In the genomic region with DNA sequence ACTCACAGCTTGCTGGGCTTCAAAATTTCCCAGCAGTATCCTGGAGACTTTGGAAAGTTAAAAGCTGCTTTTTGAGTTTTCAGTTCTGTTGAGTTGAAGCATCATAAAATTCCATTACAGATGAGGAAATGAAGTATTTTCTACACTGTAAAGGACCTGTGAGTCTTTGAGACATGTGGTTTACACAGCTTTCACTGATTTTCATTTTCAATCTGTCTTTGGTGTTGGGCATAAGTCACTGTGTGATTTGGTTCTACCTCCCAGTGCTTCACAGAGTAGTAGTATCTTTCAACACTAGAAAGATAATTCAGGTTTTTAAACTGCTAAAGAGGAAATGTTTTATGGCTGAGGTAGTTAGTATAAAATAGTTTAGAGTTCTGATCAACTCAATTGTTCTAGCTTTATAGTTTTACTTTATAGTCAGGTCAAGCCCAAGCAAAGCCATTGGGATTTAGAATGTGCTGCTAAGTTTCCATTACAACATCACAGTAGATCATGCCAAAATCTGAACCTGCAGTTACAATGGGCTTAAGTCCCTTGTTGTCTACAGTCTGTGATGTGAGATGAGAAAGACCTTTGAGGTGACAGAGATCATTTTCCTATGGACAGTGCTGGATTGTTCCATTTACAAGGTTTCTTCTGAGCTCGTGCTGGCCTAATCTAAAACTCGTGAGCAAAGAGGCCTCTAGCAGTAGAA, we compare ENCODE assay signal across 22 cellular contexts.
DNase-seq lines count a peak whose midpoint lies in the region; ATAC-seq, FAIRE-seq and TF ChIP-seq lines count a peak whose summit lies in the region.
"Had no signal": no experiment of that assay in that cellular context is flagged by ENCODE, and none has a peak within 500 bp of the region (broad histone marks: within the 10 kb centered on the region; RNA-seq: fewer than 3 reads in every experiment).

No MANE protein-coding gene starts in this region.

- no peak overlapping the region for H3K27ac ChIP-seq in GM12878 (ENCODE audit: control insufficient read depth, insufficient read depth)
- H3K27ac ChIP-seq: PC-9, RWPE1 had no signal

- H3K4me3 ChIP-seq in GM12878: no peak overlapping the region
- H3K4me3 ChIP-seq: MG63, PC-9 had no signal

- SMC1A ChIA-PET in GM12878 (lab: Charles Lee; ENCODE audit: uncharacterized antibody, unreplicated experiment): interaction anchor here (1.1 to 1.9 kb wide), 6 partner anchors 9 to 303 kb away, joined by 3 to 6 read pairs (median 3); no protein-coding TSS in a partner anchor

- H3K9me3 ChIP-seq in GM12878 (replicated peaks; ENCODE audit: control insufficient read depth, insufficient read depth, low read length): no peaks in the 10 kb centered on the region

- H3K4me1 Mint-ChIP-seq in nephron: peaks cover 48% of the 10 kb centered on the region
- H3K4me1 Mint-ChIP-seq in activated CD8-positive, alpha-beta memory T cell treated with anti-CD3 and anti-CD28 coated beads, Interleukin-2, amount 10 ng/mL, durations not matched to agents 7 days and 5 days: no peaks in the 10 kb centered on the region
- H3K4me1 Mint-ChIP-seq: CD8-positive, alpha-beta memory T cell; IgD-negative memory B cell had no signal

- H4K20me1 ChIP-seq in GM12878 (ENCODE audit: control insufficient read depth, insufficient read depth): no peaks in the 10 kb centered on the region

- no peaks in the 10 kb centered on the region for H3K4me1 ChIP-seq in GM12878 (ENCODE audit: control insufficient read depth, insufficient read depth, low read length)

- TF ChIP-seq POLR2A in GM12878 (IDR thresholded peaks at IDR 0.05; ENCODE audit: low read depth, low read length): no peak

- 89% methylated on average over 2 of the region's 2 CpGs for WGBS in GM12878 (ENCODE audit: insufficient coverage, insufficient replicate concordance, low lambda C conversion rate, missing lambda C conversion rate)

- in situ Hi-C loops in GM12878 (cut with MboI): no loop called here

- TF ChIP-seq CTCF in GM12878 (IDR thresholded peaks at IDR 0.05 in 2 of 3, conservative IDR thresholded peaks at IDR 0.05 in 1 of 3; ENCODE audit: control insufficient read depth in 2 of 3, extremely low read depth in 1 of 3, insufficient read depth in 1 of 3, low read depth in 3 of 3, low read length in 3 of 3): no peak
- TF ChIP-seq CTCF in nephron (IDR thresholded peaks at IDR 0.05; ENCODE audit: unreplicated experiment in 3 of 3): no peak
- TF ChIP-seq CTCF in D721Med (IDR thresholded peaks at IDR 0.05; ENCODE audit: insufficient read depth, missing control alignments): no peak

- DNase-seq in GM12878 (ENCODE audit: low read depth, low spot score) (no peak), D721Med (ENCODE audit: insufficient read length, low spot score) (no peak), A172 (ENCODE audit: low spot score) (no peak)
- DNase-seq in activated CD8-positive, alpha-beta memory T cell treated with anti-CD3 and anti-CD28 coated beads, Interleukin-2, amount 10 ng/mL, durations not matched to agents 7 days and 5 days: no peak
- DNase-seq: ACHN; C1 segment of cervical spinal cord; CD8-positive, alpha-beta memory T cell; Kasumi-1; MG63; NCI-H1092; NCI-H146; NCI-H2029 treated with DMSO at 0.1 percent for 48 hours; NCI-H2171; NCI-H526; PC-9; SIG-M5 had no signal

- FAIRE-seq in GM12878 (lab: Jason Lieb, UNC) (no peak), D721Med (lab: Jason Lieb, UNC) (no peak)
- FAIRE-seq: HTR-8/SVneo had no signal

- peaks cover 11% of the 10 kb centered on the region for H3K27me3 Mint-ChIP-seq in nephron (ENCODE audit: low read depth)
- H3K27me3 Mint-ChIP-seq in activated CD8-positive, alpha-beta memory T cell treated with anti-CD3 and anti-CD28 coated beads, Interleukin-2, amount 10 ng/mL, durations not matched to agents 7 days and 5 days: peaks cover 30% of the 10 kb centered on the region

- intact Hi-C loops in GM12878 (cut with micrococcal nuclease; ENCODE audit: unreplicated experiment): no loop called here

- no peaks in the 10 kb centered on the region for H3K36me3 Mint-ChIP-seq in nephron (ENCODE audit: low read depth)
- H3K36me3 Mint-ChIP-seq in activated CD8-positive, alpha-beta memory T cell treated with anti-CD3 and anti-CD28 coated beads, Interleukin-2, amount 10 ng/mL, durations not matched to agents 7 days and 5 days: no peaks in the 10 kb centered on the region
- H3K36me3 Mint-ChIP-seq: CD8-positive, alpha-beta memory T cell; IgD-negative memory B cell had no signal

- no peak for TF ChIP-seq EP300 in GM12878 (IDR thresholded peaks at IDR 0.05; ENCODE audit: borderline replicate concordance in 1 of 2, control insufficient read depth in 1 of 2, low read depth in 2 of 2, low read length in 2 of 2)

- no peaks in the 10 kb centered on the region for H3K9me3 Mint-ChIP-seq in nephron
- H3K9me3 Mint-ChIP-seq in activated CD8-positive, alpha-beta memory T cell treated with anti-CD3 and anti-CD28 coated beads, Interleukin-2, amount 10 ng/mL, durations not matched to agents 7 days and 5 days (ENCODE audit: low read depth): no peaks in the 10 kb centered on the region
- H3K9me3 Mint-ChIP-seq: CD8-positive, alpha-beta memory T cell; IgD-negative memory B cell had no signal

- RAD21 ChIA-PET in GM12878 (lab: Charles Lee; ENCODE audit: unreplicated experiment): no interaction called here

- no peaks in the 10 kb centered on the region for H3K36me3 ChIP-seq in GM12878 (ENCODE audit: control insufficient read depth in 2 of 2, insufficient read depth in 2 of 2, low read length in 1 of 2)
- H3K36me3 ChIP-seq: MG63 had no signal

- no peak overlapping the region for H3K4me2 ChIP-seq in GM12878 (ENCODE audit: control insufficient read depth, insufficient read depth)
- H3K4me2 ChIP-seq: PC-9 had no signal

- CTCF ChIA-PET in GM12878 (lab: Yijun Ruan, JAX): interaction anchor here (1.2 kb wide), 1 partner anchor 463 kb away, joined by 4 read pairs; no protein-coding TSS in a partner anchor
- CTCF ChIA-PET in activated CD8-positive, alpha-beta memory T cell treated with anti-CD3 and anti-CD28 coated beads, Interleukin-2, amount 10 ng/mL, durations not matched to agents 7 days and 5 days (lab: Charles Lee): no interaction called here

- H3K27ac Mint-ChIP-seq in nephron: peak overlapping the region in 2 of 3 experiments; percentile 56 to 57
- no peak overlapping the region for H3K27ac Mint-ChIP-seq in activated CD8-positive, alpha-beta memory T cell treated with anti-CD3 and anti-CD28 coated beads, Interleukin-2, amount 10 ng/mL, durations not matched to agents 7 days and 5 days
- H3K27ac Mint-ChIP-seq: CD8-positive, alpha-beta memory T cell; IgD-negative memory B cell had no signal

- no peak overlapping the region for H3K9ac ChIP-seq in GM12878 (ENCODE audit: control insufficient read depth, insufficient read depth, low read length)

- POLR2A ChIA-PET in GM12878 (lab: Charles Lee): interaction anchor here (0.6 kb wide), 1 partner anchor 24 kb away, joined by 4 read pairs; no protein-coding TSS in a partner anchor

- ATAC-seq in GM18867 (IDR thresholded peaks at IDR 0.05; ENCODE audit: unreplicated experiment) (peak; percentile 76), GM21723 (IDR thresholded peaks at IDR 0.05; ENCODE audit: unreplicated experiment) (peak; percentile 68), GM12878 (peak; percentile 54)
- no peak for ATAC-seq in activated CD8-positive, alpha-beta memory T cell treated with anti-CD3 and anti-CD28 coated beads, Interleukin-2, amount 10 ng/mL, durations not matched to agents 7 days and 5 days

- no peaks in the 10 kb centered on the region for H3K27me3 ChIP-seq in GM12878 (replicated peaks in 1 of 2; ENCODE audit: control insufficient read depth in 2 of 2, insufficient read depth in 2 of 2, low read length in 1 of 2)
- H3K27me3 ChIP-seq: MG63 had no signal

- H2AFZ ChIP-seq in GM12878 (ENCODE audit: control insufficient read depth, low read depth, low read length): no peak overlapping the region
- H2AFZ ChIP-seq: PC-9 had no signal

- no TSS peak for BruUV-seq in GM12878 (replicated peaks; lab: Mats Ljungman, UMichigan)

- H3K4me3 Mint-ChIP-seq in nephron: no peak overlapping the region
- H3K4me3 Mint-ChIP-seq in activated CD8-positive, alpha-beta memory T cell treated with anti-CD3 and anti-CD28 coated beads, Interleukin-2, amount 10 ng/mL, durations not matched to agents 7 days and 5 days: no peak overlapping the region
- H3K4me3 Mint-ChIP-seq: CD8-positive, alpha-beta memory T cell; IgD-negative memory B cell had no signal

- H3K79me2 ChIP-seq in GM12878 (ENCODE audit: control insufficient read depth, insufficient read depth, low read length): no peaks in the 10 kb centered on the region

- TF ChIP-seq RAD21 in GM12878 (IDR thresholded peaks at IDR 0.05; ENCODE audit: insufficient read depth, low read depth, low read length): no peak

TF ChIP-seq in GM12878, 131 proteins besides CTCF, POLR2A, EP300 and RAD21:
- TF ChIP-seq NR2F1 (conservative IDR thresholded peaks at IDR 0.05) (no peak), SMC3 (IDR thresholded peaks at IDR 0.05; ENCODE audit: borderline replicate concordance, low read length) (no peak), NFIC (IDR thresholded peaks at IDR 0.05; ENCODE audit: low read depth, low read length) (no peak), KDM1A (IDR thresholded peaks at IDR 0.05; ENCODE audit: borderline replicate concordance) (no peak), SUZ12 (IDR thresholded peaks at IDR 0.05; ENCODE audit: unreplicated experiment) (no peak), LARP7 (IDR thresholded peaks at IDR 0.05) (no peak), BMI1 (IDR thresholded peaks at IDR 0.05; ENCODE audit: borderline replicate concordance) (no peak)
